ENCODE assay signal across 24 cellular contexts in genomic region chr18:59470627-59471121, GRCh38.
DNase-seq lines count a peak whose midpoint lies in the region; ATAC-seq and TF ChIP-seq lines count a peak whose summit lies in the region.
"Had no signal": no experiment of that assay in that cellular context is flagged by ENCODE, and none has a peak within 500 bp of the region (broad histone marks: within the 10 kb centered on the region; RNA-seq: fewer than 3 reads in every experiment).

No MANE protein-coding gene starts in this region.

- no peak for TF ChIP-seq CTCF in nephron (IDR thresholded peaks at IDR 0.05; ENCODE audit: unreplicated experiment in 3 of 3)
- no peak for TF ChIP-seq CTCF in GM20000 (IDR thresholded peaks at IDR 0.05; ENCODE audit: extremely low read depth, missing control alignments)

- no peak overlapping the region for H3K4me3 Mint-ChIP-seq in activated naive CD8-positive, alpha-beta T cell treated with anti-CD3 and anti-CD28 coated beads, Interleukin-2, amount 50 U/mL, for 24 hours
- H3K4me3 Mint-ChIP-seq in activated naive CD8-positive, alpha-beta T cell treated with anti-CD3 and anti-CD28 coated beads for 36 hours: no peak overlapping the region
- H3K4me3 Mint-ChIP-seq in nephron: no peak overlapping the region
- H3K4me3 Mint-ChIP-seq: activated CD4-positive, alpha-beta T cell treated with anti-CD3 and anti-CD28 coated beads, Interleukin-2, amount 10 ng/mL, durations not matched to agents 7 days and 5 days; memory B cell had no signal

- H3K4me1 Mint-ChIP-seq in activated naive CD8-positive, alpha-beta T cell treated with anti-CD3 and anti-CD28 coated beads, Interleukin-2, amount 50 U/mL, for 24 hours: no peaks in the 10 kb centered on the region
- no peaks in the 10 kb centered on the region for H3K4me1 Mint-ChIP-seq in activated naive CD8-positive, alpha-beta T cell treated with anti-CD3 and anti-CD28 coated beads for 36 hours
- peaks cover 14% of the 10 kb centered on the region for H3K4me1 Mint-ChIP-seq in nephron
- H3K4me1 Mint-ChIP-seq: activated CD4-positive, alpha-beta T cell treated with anti-CD3 and anti-CD28 coated beads, Interleukin-2, amount 10 ng/mL, durations not matched to agents 7 days and 5 days; memory B cell had no signal

- H3K27me3 Mint-ChIP-seq in activated naive CD8-positive, alpha-beta T cell treated with anti-CD3 and anti-CD28 coated beads, Interleukin-2, amount 50 U/mL, for 24 hours: peaks cover 12% of the 10 kb centered on the region
- H3K27me3 Mint-ChIP-seq in activated naive CD8-positive, alpha-beta T cell treated with anti-CD3 and anti-CD28 coated beads for 36 hours: peaks cover 19% of the 10 kb centered on the region
- peaks cover 7% of the 10 kb centered on the region for H3K27me3 Mint-ChIP-seq in nephron (ENCODE audit: low read depth)

- intact Hi-C loops in Right ventricle myocardium superior (cut with DNase I): no loop called here

- H3K36me3 Mint-ChIP-seq in activated naive CD8-positive, alpha-beta T cell treated with anti-CD3 and anti-CD28 coated beads, Interleukin-2, amount 50 U/mL, for 24 hours (ENCODE audit: low read depth): no peaks in the 10 kb centered on the region
- no peaks in the 10 kb centered on the region for H3K36me3 Mint-ChIP-seq in activated naive CD8-positive, alpha-beta T cell treated with anti-CD3 and anti-CD28 coated beads for 36 hours
- peaks cover 65% of the 10 kb centered on the region for H3K36me3 Mint-ChIP-seq in nephron (ENCODE audit: low read depth)
- H3K36me3 Mint-ChIP-seq: memory B cell had no signal

- no peak for DNase-seq in activated naive CD8-positive, alpha-beta T cell treated with anti-CD3 and anti-CD28 coated beads, Interleukin-2, amount 50 U/mL, for 24 hours
- DNase-seq in activated naive CD8-positive, alpha-beta T cell treated with anti-CD3 and anti-CD28 coated beads for 36 hours: no peak
- DNase-seq in Right ventricle myocardium superior: peak; percentile 76
- DNase-seq in DMS79 treated with DMSO at 0.1 percent for 48 hours (lab: John Stamatoyannopoulos, UW): no peak
- no peak for DNase-seq in GM20000 (ENCODE audit: low spot score)
- no peak for DNase-seq in DMS79 (lab: John Stamatoyannopoulos, UW)
- no peak for DNase-seq in SIG-M5 treated with dmso at 0.1 percent for 504 hours (lab: John Stamatoyannopoulos, UW; ENCODE audit: unreplicated experiment)
- DNase-seq: activated CD4-positive, alpha-beta T cell treated with anti-CD3 and anti-CD28 coated beads, Interleukin-2, amount 10 ng/mL, durations not matched to agents 7 days and 5 days; anterior cingulate cortex; colonic mucosa; COR-L47; effector CD4-positive, alpha-beta T cell; NCI-H1417 treated with DMSO at 0.1 percent for 48 hours; NCI-H2081; NCI-H2227 treated with DMSO at 0.1 percent for 48 hours; NCI-H526 treated with DMSO at 0.1 percent for 48 hours; SHP77; stimulated activated CD4-positive, alpha-beta T cell treated with anti-CD3 and anti-CD28 coated beads, Interleukin-15, amount 100 ng/mL, for 24 hours; stimulated activated CD4-positive, alpha-beta T cell treated with anti-CD3 and anti-CD28 coated beads, Interleukin-4, amount 100 ng/mL, for 4 hours; trophoblast cell had no signal

- peak; percentile 15 for ATAC-seq in activated naive CD8-positive, alpha-beta T cell treated with anti-CD3 and anti-CD28 coated beads, Interleukin-2, amount 50 U/mL, for 24 hours
- ATAC-seq in Right ventricle myocardium superior (ENCODE audit: poor library complexity): peak; percentile 83
- ATAC-seq: activated naive CD4-positive, alpha-beta T cell treated with anti-CD3 and anti-CD28 coated beads, Interleukin-2, amount 50 U/mL, for 72 hours; K562 had no signal

- no peaks in the 10 kb centered on the region for H3K9me3 Mint-ChIP-seq in activated naive CD8-positive, alpha-beta T cell treated with anti-CD3 and anti-CD28 coated beads, Interleukin-2, amount 50 U/mL, for 24 hours
- peaks cover 2% of the 10 kb centered on the region for H3K9me3 Mint-ChIP-seq in activated naive CD8-positive, alpha-beta T cell treated with anti-CD3 and anti-CD28 coated beads for 36 hours
- H3K9me3 Mint-ChIP-seq in nephron: peaks cover 7% of the 10 kb centered on the region
- H3K9me3 Mint-ChIP-seq: activated CD4-positive, alpha-beta T cell treated with anti-CD3 and anti-CD28 coated beads, Interleukin-2, amount 10 ng/mL, durations not matched to agents 7 days and 5 days had no signal

- no peak overlapping the region for H3K27ac Mint-ChIP-seq in activated naive CD8-positive, alpha-beta T cell treated with anti-CD3 and anti-CD28 coated beads, Interleukin-2, amount 50 U/mL, for 24 hours
- no peak overlapping the region for H3K27ac Mint-ChIP-seq in activated naive CD8-positive, alpha-beta T cell treated with anti-CD3 and anti-CD28 coated beads for 36 hours
- H3K27ac Mint-ChIP-seq in nephron: peak overlapping the region; percentile 5 to 23 (median 6)
- H3K27ac Mint-ChIP-seq: activated CD4-positive, alpha-beta T cell treated with anti-CD3 and anti-CD28 coated beads, Interleukin-2, amount 10 ng/mL, durations not matched to agents 7 days and 5 days; activated naive CD4-positive, alpha-beta T cell treated with anti-CD3 and anti-CD28 coated beads, Interleukin-2, amount 50 U/mL, for 72 hours; memory B cell had no signal

Comparison
In these comparisons a context has a peak if more than half of its experiments do, and no peak if none do; other contexts are left out.
1. H3K27ac Mint-ChIP-seq: peak in nephron (3 of 3); none in activated naive CD8-positive, alpha-beta T cell treated with anti-CD3 and anti-CD28 coated beads, Interleukin-2, amount 50 U/mL, for 24 hours (single experiment) and activated naive CD8-positive, alpha-beta T cell treated with anti-CD3 and anti-CD28 coated beads for 36 hours (single experiment).